ENCODE assay signal across 20 cellular contexts in the genomic region with DNA sequence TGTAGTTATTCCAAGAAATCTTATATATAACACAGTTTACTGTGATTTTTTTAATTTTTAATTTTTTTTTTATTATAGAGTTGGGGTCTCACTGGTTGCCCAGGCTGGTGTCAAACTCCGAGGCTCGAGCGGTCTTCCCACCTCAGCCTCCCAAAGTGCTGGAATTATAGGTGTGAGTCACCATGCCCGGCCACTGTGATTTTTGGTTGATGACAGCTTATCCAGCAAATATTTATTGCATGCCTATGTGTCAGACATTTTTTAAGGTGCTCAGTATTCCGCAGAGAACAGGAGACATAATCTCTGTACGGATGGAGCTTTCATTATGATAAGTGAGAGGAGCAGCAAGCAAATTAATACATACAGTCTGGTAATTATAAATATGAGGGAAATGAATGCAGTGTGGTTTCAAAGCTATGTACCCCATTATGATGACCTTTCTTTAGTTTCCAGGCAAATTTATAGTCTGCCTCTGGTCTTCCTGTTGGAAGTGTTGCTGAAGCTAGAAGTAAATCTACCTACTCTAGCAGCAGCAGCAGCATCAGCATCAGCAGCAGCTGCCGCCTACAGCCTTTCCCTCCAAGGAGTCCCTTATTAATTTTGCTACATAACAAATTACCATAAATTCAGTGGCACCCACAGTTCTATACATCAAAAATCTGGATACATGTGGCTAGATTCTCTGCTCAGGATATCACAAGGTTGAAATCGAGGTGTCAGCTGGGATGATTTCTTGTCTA. TPM values are rescaled to one million over a fixed set of nuclear protein-coding genes. Genes with fewer than 3 reads are reported as not detected.
A peak's percentile ranks its signal among the peaks of the same experiment; 100 is the strongest.
DNase-seq lines count a peak whose midpoint lies in the region; ATAC-seq and TF ChIP-seq lines count a peak whose summit lies in the region.
"Had no signal": no experiment of that assay in that cellular context is flagged by ENCODE, and none has a peak within 500 bp of the region (broad histone marks: within the 10 kb centered on the region; RNA-seq: fewer than 3 reads in every experiment).

No MANE protein-coding gene starts in this region.

- no peaks in the 10 kb centered on the region for H3K36me3 ChIP-seq in Caco-2 (ENCODE audit: control insufficient read depth, insufficient read depth, low read length)
- H3K36me3 ChIP-seq: adrenal gland, colonic mucosa, vagina had no signal

- H3K4me3 Mint-ChIP-seq in Caco-2 (ENCODE audit: unreplicated experiment): no peak overlapping the region
- H3K4me3 Mint-ChIP-seq in nephron: no peak overlapping the region
- H3K4me3 Mint-ChIP-seq: activated CD4-positive, alpha-beta T cell treated with anti-CD3 and anti-CD28 coated beads, Interleukin-2, amount 10 ng/mL, durations not matched to agents 24 days and 14 days; activated T-cell treated with anti-CD3 and anti-CD28 coated beads, Interleukin-2, amount 50 U/mL, for 72 hours; neural crest cell; stimulated activated naive CD8-positive, alpha-beta T cell treated with anti-CD3 and anti-CD28 coated beads, Interleukin-15, Interleukin-2, amounts not matched to agents 100 ng/mL and 50 ng/mL, for 24 hours had no signal

- intact Hi-C loops in Caco-2 (cut with micrococcal nuclease; ENCODE audit: unreplicated experiment): no loop called here

- H3K4me1 ChIP-seq in Caco-2: peaks cover 11% of the 10 kb centered on the region; the same call in 1 of the 2 replicates
- H3K4me1 ChIP-seq: colonic mucosa had no signal

- TF ChIP-seq CTCF in Caco-2 (IDR thresholded peaks at IDR 0.05; ENCODE audit: insufficient read depth in 1 of 2, low read depth in 1 of 2, low read length in 1 of 2, severe bottlenecking in 1 of 2, unreplicated experiment in 1 of 2) (no peak), nephron (IDR thresholded peaks at IDR 0.05; ENCODE audit: unreplicated experiment in 3 of 3) (no peak)

- H3K9me3 ChIP-seq in Caco-2: no peaks in the 10 kb centered on the region
- H3K9me3 ChIP-seq: adrenal gland, colonic mucosa, vagina had no signal

- H3K27ac Mint-ChIP-seq in Caco-2 (ENCODE audit: unreplicated experiment) (peak overlapping the region; percentile 64), nephron (peak overlapping the region in 2 of 3 experiments; percentile 59 to 75)
- H3K27ac Mint-ChIP-seq: activated CD4-positive, alpha-beta T cell treated with anti-CD3 and anti-CD28 coated beads, Interleukin-2, amount 10 ng/mL, durations not matched to agents 24 days and 14 days; activated T-cell treated with anti-CD3 and anti-CD28 coated beads, Interleukin-2, amount 50 U/mL, for 72 hours; stimulated activated naive CD8-positive, alpha-beta T cell treated with anti-CD3 and anti-CD28 coated beads, Interleukin-15, Interleukin-2, amounts not matched to agents 100 ng/mL and 50 ng/mL, for 24 hours had no signal

- H3K36me3 Mint-ChIP-seq in Caco-2 (ENCODE audit: insufficient read depth, unreplicated experiment) (peaks cover 24% of the 10 kb centered on the region), nephron (ENCODE audit: low read depth) (peaks cover 10% of the 10 kb centered on the region)

- POLR2A ChIA-PET in Caco-2 (lab: Charles Lee): no interaction called here

- no peaks in the 10 kb centered on the region for H3K9me3 Mint-ChIP-seq in Caco-2 (ENCODE audit: unreplicated experiment)
- H3K9me3 Mint-ChIP-seq in nephron: no peaks in the 10 kb centered on the region
- H3K9me3 Mint-ChIP-seq: activated CD4-positive, alpha-beta T cell treated with anti-CD3 and anti-CD28 coated beads, Interleukin-2, amount 10 ng/mL, durations not matched to agents 24 days and 14 days; activated T-cell treated with anti-CD3 and anti-CD28 coated beads, Interleukin-2, amount 50 U/mL, for 72 hours; neural crest cell; stimulated activated naive CD8-positive, alpha-beta T cell treated with anti-CD3 and anti-CD28 coated beads, Interleukin-15, Interleukin-2, amounts not matched to agents 100 ng/mL and 50 ng/mL, for 24 hours had no signal

- DNase-seq in Caco-2 (no peak), M059J (ENCODE audit: low read depth) (peak; percentile 80), astrocyte of the hippocampus (ENCODE audit: low read depth, low spot score) (peak; percentile 77), DMS79 (lab: John Stamatoyannopoulos, UW) (no peak), hippocampal formation (lab: John Stamatoyannopoulos, UW) (no peak)
- DNase-seq in stimulated activated CD4-positive, alpha-beta T cell treated with anti-CD3 and anti-CD28 coated beads, Interleukin-4, amount 100 ng/mL, for 24 hours: no peak
- DNase-seq: activated CD4-positive, alpha-beta T cell treated with anti-CD3 and anti-CD28 coated beads, Interleukin-2, amount 10 ng/mL, durations not matched to agents 24 days and 14 days; activated T-cell treated with anti-CD3 and anti-CD28 coated beads, Interleukin-2, amount 50 U/mL, for 72 hours; colonic mucosa; KG1; NCI-H1694; PC-9; T-helper 2 cell had no signal

- no peak for ATAC-seq in GM21723 (IDR thresholded peaks at IDR 0.05; ENCODE audit: unreplicated experiment)
- ATAC-seq: activated T-cell treated with anti-CD3 and anti-CD28 coated beads, Interleukin-2, amount 50 U/mL, for 72 hours had no signal

- H3K27me3 Mint-ChIP-seq in Caco-2 (ENCODE audit: insufficient read depth, unreplicated experiment) (no peaks in the 10 kb centered on the region), nephron (ENCODE audit: low read depth) (no peaks in the 10 kb centered on the region)
- H3K27me3 Mint-ChIP-seq: activated CD4-positive, alpha-beta T cell treated with anti-CD3 and anti-CD28 coated beads, Interleukin-2, amount 10 ng/mL, durations not matched to agents 24 days and 14 days; stimulated activated naive CD8-positive, alpha-beta T cell treated with anti-CD3 and anti-CD28 coated beads, Interleukin-15, Interleukin-2, amounts not matched to agents 100 ng/mL and 50 ng/mL, for 24 hours had no signal

- BruUV-seq in Caco-2 (replicated peaks; lab: Mats Ljungman, UMichigan): no TSS peak

- H3K4me3 ChIP-seq in Caco-2 (ENCODE audit: low read depth, low read length): no peak overlapping the region
- H3K4me3 ChIP-seq: adrenal gland, colonic mucosa, hepatocyte, PC-9, vagina had no signal

- CTCF ChIA-PET in Caco-2 (lab: Charles Lee): no interaction called here

- H3K4me1 Mint-ChIP-seq in Caco-2 (ENCODE audit: low read depth, unreplicated experiment) (peaks cover 48% of the 10 kb centered on the region), nephron (peaks cover 35% of the 10 kb centered on the region)

- no peaks in the 10 kb centered on the region for H3K27me3 ChIP-seq in Caco-2 (replicated peaks; ENCODE audit: control insufficient read depth, insufficient read depth, low read length)
- H3K27me3 ChIP-seq: adrenal gland, colonic mucosa, hepatocyte, vagina had no signal

RNA-seq across cellular contexts. Expression of a gene that starts 32.3 kb away (rescaled TPM):
- 82.3 and 86.5 TPM in 2 replicates for total RNA-seq in Caco-2 (2022)
- total RNA-seq in M059J (2014; rRNA removed; shearing (Covaris generic)): 25.9 and 38.1 TPM in 2 replicates

Comparison
In these comparisons a context has a peak if more than half of its experiments do, and no peak if none do; other contexts are left out.
1. DNase-seq: peak in M059J (single experiment) and astrocyte of the hippocampus (single experiment); none in Caco-2 (0 of 2), DMS79 (single experiment), hippocampal formation (0 of 2) and stimulated activated CD4-positive, alpha-beta T cell treated with anti-CD3 and anti-CD28 coated beads, Interleukin-4, amount 100 ng/mL, for 24 hours (single experiment).